Comparison of ENCODE assay signal across 8 cellular contexts in the genomic region with DNA sequence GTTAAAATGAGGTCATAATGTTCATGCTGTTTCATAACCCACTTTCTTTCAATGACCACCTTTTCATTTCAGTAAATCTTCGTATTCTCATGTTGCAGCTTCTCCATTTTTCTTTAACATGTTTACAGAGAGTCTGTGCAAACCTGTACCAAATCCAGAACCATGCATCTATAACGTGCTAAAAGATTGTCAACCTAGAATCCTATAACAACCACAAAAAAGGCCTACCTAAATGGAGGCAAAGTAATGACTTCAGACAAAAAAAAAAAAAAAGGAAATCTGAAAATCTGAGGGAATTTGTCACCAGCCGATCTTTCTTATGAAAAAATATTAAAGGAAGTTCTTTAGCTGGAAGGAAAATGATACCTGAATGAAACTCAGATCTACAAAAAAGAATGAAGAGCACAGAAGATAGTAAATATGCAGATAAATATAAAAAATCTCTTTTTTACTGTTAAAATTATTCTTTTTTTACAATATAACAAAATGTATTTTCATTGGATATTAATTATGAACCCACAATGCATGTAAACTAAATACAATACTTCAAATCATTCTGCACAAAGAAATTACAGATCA. TPM values are rescaled to one million over a fixed set of nuclear protein-coding genes. Genes with fewer than 3 reads are reported as not detected.
DNase-seq lines count a peak whose midpoint lies in the region; ATAC-seq and TF ChIP-seq lines count a peak whose summit lies in the region.

No MANE protein-coding gene starts in this region.

- H3K4me1 ChIP-seq in BLaER1 (peaks cover 31% of the 10 kb centered on the region), IMR-90 (ENCODE audit: control insufficient read depth, insufficient read depth, low read length) (no peaks in the 10 kb centered on the region)

- H3K9ac ChIP-seq in BLaER1 (peak overlapping the region; percentile 91), IMR-90 (ENCODE audit: low read depth, low read length) (peak overlapping the region; percentile 81)

- H2BK20ac ChIP-seq in IMR-90 (ENCODE audit: low read depth, low read length), result no peak overlapping the region

- dilution Hi-C loops in IMR-90 (cut with HindIII; ENCODE audit: low sequenced_read_pairs, unreplicated experiment), result no loop called here

- H3K4me1 Mint-ChIP-seq in chondrocyte (ENCODE audit: low read depth) (peaks cover 29% of the 10 kb centered on the region), nephron (peaks cover 26% of the 10 kb centered on the region)

- BruUV-seq in IMR-90 (replicated peaks; lab: Mats Ljungman, UMichigan), result no TSS peak

- no peak overlapping the region for H2AK9ac ChIP-seq in IMR-90 (replicated peaks; ENCODE audit: low read depth, low read length, poor library complexity)

- no peaks in the 10 kb centered on the region for H3K27me3 ChIP-seq in BLaER1
- H3K27me3 ChIP-seq in IMR-90 (ENCODE audit: control insufficient read depth, insufficient read depth, low read length), result no peaks in the 10 kb centered on the region

- no peak overlapping the region for H2AFZ ChIP-seq in IMR-90 (replicated peaks; ENCODE audit: low read length, poor library complexity)

- CTCF ChIA-PET in IMR-90 (lab: Yijun Ruan, JAX), result interaction anchor here (0.6 kb wide), 3 partner anchors 13 to 157 kb away, joined by 3 to 6 read pairs (median 3); no protein-coding TSS in a partner anchor
- CTCF ChIA-PET in HEK293T (lab: Yijun Ruan, JAX), result interaction anchor here (0.6 kb wide), 1 partner anchor 161 kb away, joined by 4 read pairs; no protein-coding TSS in a partner anchor

- H3K4me3 ChIP-seq in BLaER1, result peak overlapping the region; percentile 83
- peak overlapping the region; percentile 82 for H3K4me3 ChIP-seq in IMR-90 (ENCODE audit: insufficient read depth, low read depth, low read length)

- H2BK15ac ChIP-seq in IMR-90 (ENCODE audit: low read depth, low read length), result no peak overlapping the region

- H3K36me3 ChIP-seq in BLaER1, result peaks cover 10% of the 10 kb centered on the region; the same call in 1 of the 2 replicates
- no peaks in the 10 kb centered on the region for H3K36me3 ChIP-seq in IMR-90 (ENCODE audit: control insufficient read depth, insufficient read depth, low read length)

- POLR2A ChIA-PET in IMR-90 (lab: Charles Lee; ENCODE audit: unreplicated experiment), result interaction anchor here (0.7 kb wide), 1 partner anchor 25 kb away, joined by 6 read pairs; no protein-coding TSS in a partner anchor
- POLR2A ChIA-PET in HEK293T (lab: Yijun Ruan, JAX), result interaction anchor here (1.6 to 1.7 kb wide), 2 partner anchors 137 to 233 kb away, joined by 5 read pairs; partner anchors contain the start of gene NLE1

- WGBS in IMR-90 (ENCODE audit: extremely low coverage in 2 of 2, insufficient read length in 1 of 2), 2 experiments, result 60% methylated on average over 1 of the region's 3 CpGs; no CpG with 5 or more reads in 1 of the 2 experiments

- no peak for DNase-seq in IMR-90
- no peak for DNase-seq in chondrocyte (ENCODE audit: low spot score)
- DNase-seq in HEK293T (ENCODE audit: extremely low spot score), result no peak
- DNase-seq in HPDE6-E6E7 (ENCODE audit: extremely low spot score), result no peak
- DNase-seq in foreskin melanocyte, result no peak

- H4K20me1 ChIP-seq in BLaER1, result 0 out of 2 replicates have a peak, but pooled peaks cover 2% of the 10 kb centered on the region
- H4K20me1 ChIP-seq in IMR-90 (ENCODE audit: insufficient read depth, low read length), result no peaks in the 10 kb centered on the region

- H3K27ac ChIP-seq in BLaER1, result peak overlapping the region; percentile 93
- H3K27ac ChIP-seq in IMR-90 (ENCODE audit: insufficient read depth, low read length), result peak overlapping the region; percentile 91; the same call in 1 of the 2 replicates

- H3K56ac ChIP-seq in IMR-90 (ENCODE audit: extremely low read depth, insufficient read depth, low read length), result peak overlapping the region; percentile 83

- peak overlapping the region; percentile 69; the same call in 1 of the 2 replicates for H3K23ac ChIP-seq in IMR-90 (ENCODE audit: low read depth, low read length)

- H3K79me1 ChIP-seq in IMR-90 (ENCODE audit: low read depth in 1 of 2, low read length in 2 of 2), result 0 out of 4 replicates have a peak, but pooled peaks cover 0 to 6% of the 10 kb centered on the region in 2 experiments

- peak overlapping the region; percentile 8; the same call in 1 of the 2 replicates for H4K91ac ChIP-seq in IMR-90 (ENCODE audit: insufficient read depth, low read depth, low read length)

- H3K36me3 Mint-ChIP-seq in chondrocyte (ENCODE audit: low read depth) (peaks cover 7% of the 10 kb centered on the region), nephron (ENCODE audit: low read depth) (no peaks in the 10 kb centered on the region)

- H3K4me3 Mint-ChIP-seq in chondrocyte (ENCODE audit: unreplicated experiment) (peak overlapping the region; percentile 91), nephron (peak overlapping the region; percentile 84 to 89 (median 87))

- peak overlapping the region; percentile 14 for H3K18ac ChIP-seq in IMR-90 (ENCODE audit: low read depth, low read length)

- H4K8ac ChIP-seq in IMR-90 (ENCODE audit: low read depth in 2 of 2, low read length in 2 of 2), result peak overlapping the region; percentile 66 to 89

- peak overlapping the region; percentile 99 for H3K27ac Mint-ChIP-seq in chondrocyte (ENCODE audit: unreplicated experiment)
- peak overlapping the region in 2 of 3 experiments; percentile 89 to 95 for H3K27ac Mint-ChIP-seq in nephron

- H2BK5ac ChIP-seq in IMR-90 (ENCODE audit: low read depth, low read length, poor library complexity, severe bottlenecking), result peak overlapping the region; percentile 75

- no peak for TF ChIP-seq RAD21 in IMR-90 (IDR thresholded peaks at IDR 0.05; ENCODE audit: low read length)

- H2AK5ac ChIP-seq in IMR-90 (ENCODE audit: low read depth, low read length), result no peak overlapping the region

- H3K27me3 Mint-ChIP-seq in chondrocyte (ENCODE audit: low read depth) (peaks cover 51% of the 10 kb centered on the region), nephron (ENCODE audit: low read depth) (peaks cover 82% of the 10 kb centered on the region)

- no peaks in the 10 kb centered on the region for H3K9me1 ChIP-seq in IMR-90 (ENCODE audit: insufficient read depth, low read length)

- no peak overlapping the region for H4K5ac ChIP-seq in IMR-90 (ENCODE audit: low read depth, low read length)

- peak overlapping the region; percentile 48; the same call in 1 of the 2 replicates for H2BK120ac ChIP-seq in IMR-90 (ENCODE audit: low read depth, low read length)

- H3K14ac ChIP-seq in IMR-90 (replicated peaks; ENCODE audit: low read depth, low read length), result peak overlapping the region; percentile 78; the same call in 1 of the 2 replicates

- no peak for TF ChIP-seq CTCF in IMR-90 (conservative IDR thresholded peaks at IDR 0.05; ENCODE audit: low read depth, low read length)
- no peak for TF ChIP-seq CTCF in chondrocyte (IDR thresholded peaks at IDR 0.05)
- no peak for TF ChIP-seq CTCF in nephron (IDR thresholded peaks at IDR 0.05; ENCODE audit: unreplicated experiment in 3 of 3)

- H3K9me3 ChIP-seq in BLaER1 (peaks cover 20% of the 10 kb centered on the region), IMR-90 (ENCODE audit: control insufficient read depth, insufficient read depth, low read length) (no peaks in the 10 kb centered on the region)

- H3K4me2 ChIP-seq in BLaER1 (peak overlapping the region; percentile 81), IMR-90 (ENCODE audit: low read depth, low read length) (peak overlapping the region; percentile 88)

- in situ Hi-C loops in IMR-90 (cut with MboI; ENCODE audit: low sequenced_read_pairs), result loop anchor here (25.0 kb wide), 1 partner anchor 362 kb away; the partner anchor contains the start of gene RASL10B

- no peak for TF ChIP-seq POLR2A in IMR-90 (IDR thresholded peaks at IDR 0.05; ENCODE audit: low read depth, low read length)

- ATAC-seq in IMR-90 (ENCODE audit: low read depth) (no peak), GM19463 (IDR thresholded peaks at IDR 0.05; ENCODE audit: unreplicated experiment) (no peak)

- no peak overlapping the region; the same call in 1 of the 2 replicates for H3K4ac ChIP-seq in IMR-90 (ENCODE audit: low read depth, low read length)

- H3K9me3 Mint-ChIP-seq in chondrocyte (ENCODE audit: low read depth) (peaks cover 26% of the 10 kb centered on the region), nephron (peaks cover 22% of the 10 kb centered on the region)

- intact Hi-C loops in IMR-90 (cut with micrococcal nuclease), result loop anchor here (5.0 kb wide), 3 partner anchors 133 to 1113 kb away; partner anchors contain the start of gene SLFN5

TF ChIP-seq in IMR-90, 13 proteins besides CTCF, POLR2A, EP300 and RAD21 (continues in another document):
- TF ChIP-seq FOS (IDR thresholded peaks at IDR 0.05; ENCODE audit: low read depth, low read length), result no peak
- TF ChIP-seq RFX5 (IDR thresholded peaks at IDR 0.05; ENCODE audit: low read depth, low read length), result no peak
- TF ChIP-seq USF2 (IDR thresholded peaks at IDR 0.05; ENCODE audit: low read depth, low read length), result no peak

TF ChIP-seq in HEK293T, 16 proteins besides CTCF, POLR2A, EP300 and RAD21:
- no peak for TF ChIP-seq NFRKB (IDR thresholded peaks at IDR 0.05)

RNA-seq across cellular contexts. Expression of gene SLFN11, which starts 1.4 kb away (rescaled TPM):
- total RNA-seq in IMR-90 (2012; rRNA removed) (114 and 144 TPM in 2 replicates), chondrocyte (15.2 to 19.0 TPM (median 18.2 TPM) in 3 replicates)
- polyA plus RNA-seq in IMR-90 (2012; rRNA removed), result 25.4 and 29.9 TPM in 2 replicates
- 11.7 and 13.1 TPM in 2 replicates for polyA plus RNA-seq in IMR-90 (2012; cell fraction: cytosol; rRNA removed)
- 11.9 and 55.3 TPM in 2 replicates for polyA plus RNA-seq in IMR-90 (2012; cell fraction: nucleus; rRNA removed; ENCODE audit: low replicate concordance)

RNA-seq across cellular contexts. Expression of gene SLFN12, which starts 57.4 kb away (rescaled TPM):
- 38.9 and 48.6 TPM in 2 replicates for total RNA-seq in IMR-90 (2012; rRNA removed)
- 13.5 and 16.6 TPM in 2 replicates for polyA plus RNA-seq in IMR-90 (2012; rRNA removed)
- polyA plus RNA-seq in IMR-90 (2012; cell fraction: cytosol; rRNA removed), result 2.8 and 5.1 TPM in 2 replicates
- polyA plus RNA-seq in IMR-90 (2012; cell fraction: nucleus; rRNA removed; ENCODE audit: low replicate concordance), result 6.9 and 48.3 TPM in 2 replicates
- 10.5 to 19.2 TPM (median 13.1 TPM) in 3 replicates for total RNA-seq in chondrocyte
